Comparison of ENCODE assay signal across 8 cellular contexts in the genomic region with DNA sequence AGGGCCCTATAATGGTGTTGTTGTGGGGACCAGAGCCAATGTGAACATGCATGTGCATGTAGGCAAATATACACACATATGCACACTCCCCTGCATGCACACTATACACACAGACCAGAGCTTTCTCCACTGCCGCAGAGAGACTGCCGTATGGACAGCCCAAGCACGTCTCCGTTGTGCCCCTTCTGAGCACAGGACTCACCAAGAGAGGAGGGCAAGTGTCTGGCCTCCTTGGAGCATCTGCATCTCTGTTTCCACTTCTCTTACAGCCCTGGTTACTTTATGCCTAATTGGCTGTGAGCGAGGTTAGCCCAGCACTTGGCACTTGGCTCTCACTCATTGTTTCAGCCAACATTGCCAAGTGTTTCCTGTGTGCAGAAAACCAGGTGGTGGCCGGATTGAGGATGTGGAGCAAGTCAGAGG. TPM values are rescaled to one million over a fixed set of nuclear protein-coding genes. Genes with fewer than 3 reads are reported as not detected.
DNase-seq lines count a peak whose midpoint lies in the region; ATAC-seq and TF ChIP-seq lines count a peak whose summit lies in the region.

No MANE protein-coding gene starts in this region.

- H3K36me3 Mint-ChIP-seq in IgD-negative memory B cell: no peaks in the 10 kb centered on the region

- ATAC-seq in GM21381 (IDR thresholded peaks at IDR 0.05; ENCODE audit: unreplicated experiment) (peak; percentile 17), gastroesophageal sphincter (no peak)

- H3F3A ChIP-seq in DOHH2 (ENCODE audit: control insufficient read depth, insufficient read depth): no peaks in the 10 kb centered on the region

- peak overlapping the region; percentile 2 to 90 (median 68) for H3K27ac Mint-ChIP-seq in IgD-negative memory B cell

- no peak for DNase-seq in effector memory CD4-positive, alpha-beta T cell
- DNase-seq in activated CD4-positive, CD25-positive, alpha-beta regulatory T cell treated with anti-CD3 and anti-CD28 coated beads, Interleukin-2, amount 50 U/mL, for 72 hours: no peak
- DNase-seq in effector CD4-positive, alpha-beta T cell: no peak
- DNase-seq in NCI-H2107 (lab: John Stamatoyannopoulos, UW): no peak

- H3K27me3 Mint-ChIP-seq in IgD-negative memory B cell: no peaks in the 10 kb centered on the region

- H3K36me3 ChIP-seq in DOHH2 (ENCODE audit: control insufficient read depth, low read length) (no peaks in the 10 kb centered on the region), gastroesophageal sphincter (no peaks in the 10 kb centered on the region)
- H3K36me3 ChIP-seq in effector memory CD4-positive, alpha-beta T cell (ENCODE audit: control insufficient read depth, insufficient read depth, low read length): no peaks in the 10 kb centered on the region

- peak overlapping the region; percentile 66 for H3K4me2 ChIP-seq in DOHH2 (ENCODE audit: low read length)

- no peak for TF ChIP-seq CTCF in DOHH2 (IDR thresholded peaks at IDR 0.05; ENCODE audit: low read depth, low read length, poor library complexity, severe bottlenecking)
- no peak for TF ChIP-seq CTCF in gastroesophageal sphincter (IDR thresholded peaks at IDR 0.05)

- peaks cover 46 to 61% (median 47%) of the 10 kb centered on the region in 3 donors for H3K4me1 Mint-ChIP-seq in IgD-negative memory B cell

- no peak overlapping the region for H3K4me3 ChIP-seq in DOHH2 (ENCODE audit: low read length)
- H3K4me3 ChIP-seq in effector memory CD4-positive, alpha-beta T cell (ENCODE audit: insufficient read depth, low read depth, low read length, poor library complexity, severe bottlenecking): no peak overlapping the region
- no peak overlapping the region for H3K4me3 ChIP-seq in gastroesophageal sphincter

- no peak for TF ChIP-seq POLR2A in gastroesophageal sphincter (IDR thresholded peaks at IDR 0.05)

- H3K4me3 Mint-ChIP-seq in IgD-negative memory B cell: peak overlapping the region; percentile 1 to 83 (median 63)

- no peaks in the 10 kb centered on the region for H3K9me2 ChIP-seq in DOHH2 (replicated peaks; ENCODE audit: control insufficient read depth, low read length)

- peaks cover 0 to 3% (median 0%) of the 10 kb centered on the region in 3 donors for H3K9me3 Mint-ChIP-seq in IgD-negative memory B cell

- H3K4me1 ChIP-seq in DOHH2 (ENCODE audit: control insufficient read depth, low read length) (peaks cover 38% of the 10 kb centered on the region), gastroesophageal sphincter (peaks cover 0 to 15% (median 12%) of the 10 kb centered on the region in 3 donors)
- peaks cover 64% of the 10 kb centered on the region for H3K4me1 ChIP-seq in effector memory CD4-positive, alpha-beta T cell (ENCODE audit: control insufficient read depth, insufficient read depth, low read length, poor library complexity, severe bottlenecking)

- H3K27ac ChIP-seq in DOHH2 (ENCODE audit: low read depth, low read length) (no peak overlapping the region), gastroesophageal sphincter (peak overlapping the region in 1 of 4 donors; percentile 42)
- H3K27ac ChIP-seq in effector memory CD4-positive, alpha-beta T cell (ENCODE audit: insufficient read depth, low read length, poor library complexity, severe bottlenecking): peak overlapping the region; percentile 85

- no peaks in the 10 kb centered on the region for H3K79me2 ChIP-seq in DOHH2 (ENCODE audit: control insufficient read depth, low read length)

- no peaks in the 10 kb centered on the region for H3K9me3 ChIP-seq in DOHH2 (ENCODE audit: control insufficient read depth, insufficient read depth, low read length)
- H3K9me3 ChIP-seq in effector memory CD4-positive, alpha-beta T cell (ENCODE audit: control insufficient read depth, low read length): no peaks in the 10 kb centered on the region
- no peaks in the 10 kb centered on the region for H3K9me3 ChIP-seq in gastroesophageal sphincter

- 67 to 97% methylated on average over 2 to 5 of the region's 6 CpGs for WGBS in gastroesophageal sphincter (ENCODE audit: low coverage in 1 of 2), 2 donors

- no peaks in the 10 kb centered on the region for H4K20me1 ChIP-seq in DOHH2 (ENCODE audit: control insufficient read depth, insufficient read depth, low read depth, low read length)

- no peak for TF ChIP-seq EP300 in gastroesophageal sphincter (IDR thresholded peaks at IDR 0.05)

- H3K27me3 ChIP-seq in DOHH2 (ENCODE audit: control insufficient read depth, low read length) (peaks cover 11% of the 10 kb centered on the region; the same call in 1 of the 2 replicates), gastroesophageal sphincter (no peaks in the 10 kb centered on the region)
- no peaks in the 10 kb centered on the region for H3K27me3 ChIP-seq in effector memory CD4-positive, alpha-beta T cell (replicated peaks; ENCODE audit: control insufficient read depth, insufficient read depth, low read length, poor library complexity, severe bottlenecking)

RNA-seq across cellular contexts. Expression of a gene that starts 30.4 kb away (rescaled TPM):
- not detected for polyA plus RNA-seq in IgD-negative memory B cell
- 1 to 10 TPM in 1 of 4 donors, not detected in 3; 1.1 TPM for total RNA-seq in gastroesophageal sphincter

RNA-seq across cellular contexts. Expression of a gene that starts 43.5 kb away (rescaled TPM):
- polyA plus RNA-seq in IgD-negative memory B cell: not detected
- not detected for total RNA-seq in gastroesophageal sphincter
